ENCODE assay signal across 13 cellular contexts in the genomic region with DNA sequence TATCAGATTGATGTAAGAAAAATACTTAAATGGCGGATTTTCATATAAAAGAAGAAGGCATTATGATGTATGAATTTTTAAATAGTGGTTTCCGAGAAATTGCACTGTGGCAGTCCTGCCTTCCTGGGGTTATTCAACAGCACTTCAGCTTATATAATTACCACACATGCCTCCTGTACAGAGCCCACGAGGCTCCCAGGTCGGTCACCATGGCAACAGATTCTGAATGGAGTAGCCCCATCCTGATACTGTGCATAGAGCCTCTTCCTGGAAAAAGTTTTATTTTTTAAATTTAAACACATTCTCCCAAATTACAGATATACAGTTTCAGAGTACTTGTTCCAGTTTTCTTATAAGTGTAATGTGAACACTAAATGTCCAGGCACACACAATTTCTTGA. TPM values are rescaled to one million over a fixed set of nuclear protein-coding genes. Genes with fewer than 3 reads are reported as not detected.
DNase-seq lines count a peak whose midpoint lies in the region; ATAC-seq and TF ChIP-seq lines count a peak whose summit lies in the region.
"Had no signal": no experiment of that assay in that cellular context is flagged by ENCODE, and none has a peak within 500 bp of the region (broad histone marks: within the 10 kb centered on the region; RNA-seq: fewer than 3 reads in every experiment).

No MANE protein-coding gene starts in this region.

- no peaks in the 10 kb centered on the region for H3K27me3 Mint-ChIP-seq in activated naive CD8-positive, alpha-beta T cell treated with anti-CD3 and anti-CD28 coated beads for 36 hours
- H3K27me3 Mint-ChIP-seq in activated naive CD8-positive, alpha-beta T cell treated with anti-CD3 and anti-CD28 coated beads, Interleukin-2, amount 50 U/mL, for 24 hours = peaks cover 3% of the 10 kb centered on the region
- no peaks in the 10 kb centered on the region for H3K27me3 Mint-ChIP-seq in chondrocyte (ENCODE audit: low read depth)
- no peaks in the 10 kb centered on the region for H3K27me3 Mint-ChIP-seq in activated CD8-positive, alpha-beta T cell treated with anti-CD3 and anti-CD28 coated beads, Interleukin-2, amount 10 ng/mL, durations not matched to agents 7 days and 5 days (ENCODE audit: low read depth)

- H3K4me3 Mint-ChIP-seq in activated naive CD8-positive, alpha-beta T cell treated with anti-CD3 and anti-CD28 coated beads for 36 hours = no peak overlapping the region
- H3K4me3 Mint-ChIP-seq in activated naive CD8-positive, alpha-beta T cell treated with anti-CD3 and anti-CD28 coated beads, Interleukin-2, amount 50 U/mL, for 24 hours = no peak overlapping the region
- H3K4me3 Mint-ChIP-seq in chondrocyte (ENCODE audit: unreplicated experiment) = no peak overlapping the region
- H3K4me3 Mint-ChIP-seq in activated CD8-positive, alpha-beta T cell treated with anti-CD3 and anti-CD28 coated beads, Interleukin-2, amount 10 ng/mL, durations not matched to agents 7 days and 5 days = no peak overlapping the region
- H3K4me3 Mint-ChIP-seq: activated T-helper 1 cell treated with anti-CD3 and anti-CD28 coated beads, Interleukin-12 subunit alpha, Interleukin-12 subunit beta, Interleukin-2, Interleukin-4 antibody, amounts not matched to agents 30 ng/mL and 10 ng/mL and 1 ng/mL, durations not matched to agents 14 hours and 24 hours and 36 hours had no signal

- peaks cover 16% of the 10 kb centered on the region for H3K4me1 Mint-ChIP-seq in activated naive CD8-positive, alpha-beta T cell treated with anti-CD3 and anti-CD28 coated beads for 36 hours
- peaks cover 14% of the 10 kb centered on the region for H3K4me1 Mint-ChIP-seq in activated naive CD8-positive, alpha-beta T cell treated with anti-CD3 and anti-CD28 coated beads, Interleukin-2, amount 50 U/mL, for 24 hours
- peaks cover 24% of the 10 kb centered on the region for H3K4me1 Mint-ChIP-seq in chondrocyte (ENCODE audit: low read depth)
- peaks cover 11% of the 10 kb centered on the region for H3K4me1 Mint-ChIP-seq in activated CD8-positive, alpha-beta T cell treated with anti-CD3 and anti-CD28 coated beads, Interleukin-2, amount 10 ng/mL, durations not matched to agents 7 days and 5 days (ENCODE audit: low read depth)

- H3K27ac Mint-ChIP-seq in activated naive CD8-positive, alpha-beta T cell treated with anti-CD3 and anti-CD28 coated beads for 36 hours = peak overlapping the region; percentile 29
- no peak overlapping the region for H3K27ac Mint-ChIP-seq in activated naive CD8-positive, alpha-beta T cell treated with anti-CD3 and anti-CD28 coated beads, Interleukin-2, amount 50 U/mL, for 24 hours
- H3K27ac Mint-ChIP-seq in chondrocyte (ENCODE audit: unreplicated experiment) = peak overlapping the region; percentile 41
- no peak overlapping the region for H3K27ac Mint-ChIP-seq in activated CD8-positive, alpha-beta T cell treated with anti-CD3 and anti-CD28 coated beads, Interleukin-2, amount 10 ng/mL, durations not matched to agents 7 days and 5 days
- H3K27ac Mint-ChIP-seq: activated T-helper 1 cell treated with anti-CD3 and anti-CD28 coated beads, Interleukin-12 subunit alpha, Interleukin-12 subunit beta, Interleukin-2, Interleukin-4 antibody, amounts not matched to agents 30 ng/mL and 10 ng/mL and 1 ng/mL, durations not matched to agents 14 hours and 24 hours and 36 hours had no signal

- ATAC-seq in activated naive CD8-positive, alpha-beta T cell treated with anti-CD3 and anti-CD28 coated beads, Interleukin-2, amount 50 U/mL, for 24 hours = no peak
- no peak for ATAC-seq in activated CD8-positive, alpha-beta T cell treated with anti-CD3 and anti-CD28 coated beads, Interleukin-2, amount 10 ng/mL, durations not matched to agents 7 days and 5 days

- H3K9me3 Mint-ChIP-seq in activated naive CD8-positive, alpha-beta T cell treated with anti-CD3 and anti-CD28 coated beads for 36 hours = no peaks in the 10 kb centered on the region
- H3K9me3 Mint-ChIP-seq in activated naive CD8-positive, alpha-beta T cell treated with anti-CD3 and anti-CD28 coated beads, Interleukin-2, amount 50 U/mL, for 24 hours = no peaks in the 10 kb centered on the region
- H3K9me3 Mint-ChIP-seq in chondrocyte (ENCODE audit: low read depth) = no peaks in the 10 kb centered on the region
- H3K9me3 Mint-ChIP-seq in activated CD8-positive, alpha-beta T cell treated with anti-CD3 and anti-CD28 coated beads, Interleukin-2, amount 10 ng/mL, durations not matched to agents 7 days and 5 days (ENCODE audit: insufficient read depth) = no peaks in the 10 kb centered on the region
- H3K9me3 Mint-ChIP-seq: activated T-helper 1 cell treated with anti-CD3 and anti-CD28 coated beads, Interleukin-12 subunit alpha, Interleukin-12 subunit beta, Interleukin-2, Interleukin-4 antibody, amounts not matched to agents 30 ng/mL and 10 ng/mL and 1 ng/mL, durations not matched to agents 14 hours and 24 hours and 36 hours had no signal

- CTCF ChIA-PET in activated CD8-positive, alpha-beta T cell treated with anti-CD3 and anti-CD28 coated beads, Interleukin-2, amount 10 ng/mL, durations not matched to agents 7 days and 5 days (lab: Charles Lee) = no interaction called here

- no peak for TF ChIP-seq CTCF in chondrocyte (IDR thresholded peaks at IDR 0.05)

- POLR2A ChIA-PET in activated CD8-positive, alpha-beta T cell treated with anti-CD3 and anti-CD28 coated beads, Interleukin-2, amount 10 ng/mL, durations not matched to agents 7 days and 5 days (lab: Charles Lee) = no interaction called here

- no peak for DNase-seq in activated naive CD8-positive, alpha-beta T cell treated with anti-CD3 and anti-CD28 coated beads for 36 hours
- DNase-seq in activated naive CD8-positive, alpha-beta T cell treated with anti-CD3 and anti-CD28 coated beads, Interleukin-2, amount 50 U/mL, for 24 hours = no peak
- DNase-seq in NCI-H2196 treated with DMSO at 0.1 percent for 48 hours (lab: John Stamatoyannopoulos, UW; ENCODE audit: unreplicated experiment) (peak; percentile 69), chondrocyte (ENCODE audit: low spot score) (no peak), GF-D8 (lab: John Stamatoyannopoulos, UW) (no peak), SKM-1 (lab: John Stamatoyannopoulos, UW; ENCODE audit: unreplicated experiment) (no peak)
- no peak for DNase-seq in activated CD8-positive, alpha-beta T cell treated with anti-CD3 and anti-CD28 coated beads, Interleukin-2, amount 10 ng/mL, durations not matched to agents 7 days and 5 days
- DNase-seq in stimulated activated CD8-positive, alpha-beta memory T cell treated with anti-CD3 and anti-CD28 coated beads, Interleukin-4, amount 100 ng/mL, for 48 hours = no peak
- DNase-seq: activated CD4-positive, alpha-beta T cell treated with anti-CD3 and anti-CD28 coated beads for 1 hour; hippocampal formation; midbrain; NCI-H1694 had no signal

- no peaks in the 10 kb centered on the region for H3K36me3 Mint-ChIP-seq in activated naive CD8-positive, alpha-beta T cell treated with anti-CD3 and anti-CD28 coated beads for 36 hours
- H3K36me3 Mint-ChIP-seq in activated naive CD8-positive, alpha-beta T cell treated with anti-CD3 and anti-CD28 coated beads, Interleukin-2, amount 50 U/mL, for 24 hours (ENCODE audit: low read depth) = no peaks in the 10 kb centered on the region
- no peaks in the 10 kb centered on the region for H3K36me3 Mint-ChIP-seq in chondrocyte (ENCODE audit: low read depth)
- H3K36me3 Mint-ChIP-seq in activated CD8-positive, alpha-beta T cell treated with anti-CD3 and anti-CD28 coated beads, Interleukin-2, amount 10 ng/mL, durations not matched to agents 7 days and 5 days (ENCODE audit: low read depth) = no peaks in the 10 kb centered on the region

RNA-seq across cellular contexts. Expression of gene ASB4, which starts 15.9 kb away (rescaled TPM):
- not detected for total RNA-seq in activated naive CD8-positive, alpha-beta T cell treated with anti-CD3 and anti-CD28 coated beads for 36 hours
- not detected in 3 replicates for total RNA-seq in chondrocyte
- not detected for total RNA-seq in activated CD8-positive, alpha-beta T cell treated with anti-CD3 and anti-CD28 coated beads, Interleukin-2, amount 10 ng/mL, durations not matched to agents 7 days and 5 days
- total RNA-seq: activated T-helper 1 cell treated with anti-CD3 and anti-CD28 coated beads, Interleukin-12 subunit alpha, Interleukin-12 subunit beta, Interleukin-2, Interleukin-4 antibody, amounts not matched to agents 30 ng/mL and 10 ng/mL and 1 ng/mL, durations not matched to agents 14 hours and 24 hours and 36 hours had no signal

RNA-seq across cellular contexts. Expression of gene PON2, which starts 35.0 kb away (rescaled TPM):
- total RNA-seq in activated naive CD8-positive, alpha-beta T cell treated with anti-CD3 and anti-CD28 coated beads for 36 hours = 1 to 10 TPM; 3.5 to 4.5 TPM
- 91.6 to 94.2 TPM (median 92.1 TPM) in 3 replicates for total RNA-seq in chondrocyte
- total RNA-seq in activated CD8-positive, alpha-beta T cell treated with anti-CD3 and anti-CD28 coated beads, Interleukin-2, amount 10 ng/mL, durations not matched to agents 7 days and 5 days = 1 to 10 TPM; 2.9 to 4.7 TPM

Comparison
In these comparisons a context has a peak if more than half of its experiments do, and no peak if none do; other contexts are left out.
1. H3K27ac Mint-ChIP-seq: peak in activated naive CD8-positive, alpha-beta T cell treated with anti-CD3 and anti-CD28 coated beads for 36 hours (single experiment) and chondrocyte (single experiment); none in activated naive CD8-positive, alpha-beta T cell treated with anti-CD3 and anti-CD28 coated beads, Interleukin-2, amount 50 U/mL, for 24 hours (single experiment) and activated CD8-positive, alpha-beta T cell treated with anti-CD3 and anti-CD28 coated beads, Interleukin-2, amount 10 ng/mL, durations not matched to agents 7 days and 5 days (single experiment).
2. RNA of gene PON2, which starts 35.0 kb away (total RNA-seq): 91.6 to 94.2 TPM in chondrocyte; 2.9 to 4.7 TPM in activated CD8-positive, alpha-beta T cell treated with anti-CD3 and anti-CD28 coated beads, Interleukin-2, amount 10 ng/mL, durations not matched to agents 7 days and 5 days and 3.5 to 4.5 TPM in activated naive CD8-positive, alpha-beta T cell treated with anti-CD3 and anti-CD28 coated beads for 36 hours; every median in the first group is over 10 times any median in the second.